Comparison of ENCODE assay signal across 7 cellular contexts in the genomic region with DNA sequence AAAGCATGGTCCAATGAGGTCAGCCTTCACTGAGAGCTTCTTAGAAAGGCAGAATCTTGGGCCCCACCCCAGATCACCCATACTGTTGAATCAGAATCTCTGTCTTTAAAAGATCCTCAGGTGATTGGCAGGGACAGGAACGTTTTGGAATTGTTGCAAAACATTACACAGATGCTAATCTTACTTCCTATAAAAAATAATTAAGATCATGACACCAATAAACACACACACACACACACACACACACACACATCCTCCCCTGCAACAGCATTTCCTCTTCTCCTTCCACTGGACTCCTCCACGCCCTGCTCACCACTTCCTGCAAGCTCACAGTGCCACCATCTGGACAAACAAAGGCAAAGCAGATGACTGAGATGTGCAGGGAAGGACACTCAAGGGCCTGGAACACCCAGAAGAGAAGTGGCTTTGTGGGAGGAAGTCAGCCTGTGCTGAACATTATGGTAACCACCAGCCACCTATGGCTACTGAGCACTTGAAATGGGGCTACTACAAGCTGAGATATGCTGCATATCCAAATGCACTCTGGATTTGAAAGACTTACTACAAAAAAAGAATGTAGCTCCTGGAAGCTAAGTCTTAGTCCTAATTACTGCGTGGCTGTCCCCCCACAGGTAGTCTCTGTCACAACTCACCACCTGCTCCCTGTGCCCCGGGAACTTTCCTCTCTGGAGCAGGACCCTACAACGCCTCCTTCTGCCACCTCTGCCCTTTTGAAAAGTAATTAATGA.
DNase-seq lines count a peak whose midpoint lies in the region; ATAC-seq and TF ChIP-seq lines count a peak whose summit lies in the region.

No MANE protein-coding gene starts in this region.

- peaks cover 16% of the 10 kb centered on the region for H3K4me1 Mint-ChIP-seq in activated naive CD8-positive, alpha-beta T cell treated with anti-CD3 and anti-CD28 coated beads for 36 hours

- no peak overlapping the region for H3K4me3 Mint-ChIP-seq in activated naive CD8-positive, alpha-beta T cell treated with anti-CD3 and anti-CD28 coated beads for 36 hours

- peaks cover 2% of the 10 kb centered on the region for H3K4me1 ChIP-seq in cardiac muscle cell (ENCODE audit: low read depth)

- no peaks in the 10 kb centered on the region for H3K9me3 Mint-ChIP-seq in activated naive CD8-positive, alpha-beta T cell treated with anti-CD3 and anti-CD28 coated beads for 36 hours

- no peaks in the 10 kb centered on the region for H3K27me3 ChIP-seq in cardiac muscle cell

- H3K9me3 ChIP-seq in cardiac muscle cell (ENCODE audit: low read depth): no peaks in the 10 kb centered on the region

- H3K27ac Mint-ChIP-seq in activated naive CD8-positive, alpha-beta T cell treated with anti-CD3 and anti-CD28 coated beads for 36 hours: peak overlapping the region; percentile 42

- H3K27me3 Mint-ChIP-seq in activated naive CD8-positive, alpha-beta T cell treated with anti-CD3 and anti-CD28 coated beads for 36 hours: no peaks in the 10 kb centered on the region

- ATAC-seq in HG02763 (IDR thresholded peaks at IDR 0.05; ENCODE audit: unreplicated experiment): peak; percentile 82

- H3K36me3 ChIP-seq in cardiac muscle cell: no peaks in the 10 kb centered on the region

- peak; percentile 98 for DNase-seq in NCI-H1105 treated with DMSO at 0.1 percent for 48 hours (lab: John Stamatoyannopoulos, UW)
- DNase-seq in SKM-1 treated with dmso at 0.1 percent for 144 hours (lab: John Stamatoyannopoulos, UW; ENCODE audit: unreplicated experiment): peak; percentile 98
- DNase-seq in activated naive CD8-positive, alpha-beta T cell treated with anti-CD3 and anti-CD28 coated beads for 36 hours: peak; percentile 74
- DNase-seq in cardiac muscle cell (ENCODE audit: low read depth in 1 of 2, low spot score in 1 of 2): peak; percentile 82 to 95
- DNase-seq in renal cortical epithelial cell (ENCODE audit: low read depth): peak; percentile 80

- H3K27ac ChIP-seq in cardiac muscle cell: no peak overlapping the region

- no peaks in the 10 kb centered on the region for H3K36me3 Mint-ChIP-seq in activated naive CD8-positive, alpha-beta T cell treated with anti-CD3 and anti-CD28 coated beads for 36 hours

- TF ChIP-seq CTCF in GM12875 (IDR thresholded peaks at IDR 0.05; ENCODE audit: borderline replicate concordance, insufficient read depth, low read depth, low read length) (peak; percentile 88), cardiac muscle cell (IDR thresholded peaks at IDR 0.05; ENCODE audit: low read depth, low read length) (peak; percentile 90)

- H3K4me3 ChIP-seq in GM12875 (ENCODE audit: low read depth, low read length) (no peak overlapping the region), cardiac muscle cell (no peak overlapping the region)
